Comparison of ENCODE assay signal across 8 cellular contexts in genomic region chr5:134223406-134224251, GRCh38. TPM values are rescaled to one million over a fixed set of nuclear protein-coding genes. Genes with fewer than 3 reads are reported as not detected.
A peak's percentile ranks its signal among the peaks of the same experiment; 100 is the strongest.
DNase-seq lines count a peak whose midpoint lies in the region; ATAC-seq and TF ChIP-seq lines count a peak whose summit lies in the region.

No MANE protein-coding gene starts in this region.

- H3K56ac ChIP-seq in H9 (ENCODE audit: insufficient read length, low read depth, low read length) = no peak overlapping the region

- H3K9me3 ChIP-seq in H9 (ENCODE audit: control insufficient read depth, low read depth, low read length) = no peaks in the 10 kb centered on the region
- H3K9me3 ChIP-seq in RWPE2 (ENCODE audit: severe bottlenecking) = no peaks in the 10 kb centered on the region
- no peaks in the 10 kb centered on the region for H3K9me3 ChIP-seq in gastrocnemius medialis
- H3K9me3 ChIP-seq in neuronal stem cell (replicated peaks in 1 of 2; ENCODE audit: control insufficient read depth in 2 of 2, insufficient read depth in 1 of 2, low read depth in 1 of 2, low read length in 2 of 2) = no peaks in the 10 kb centered on the region

- H4K20me1 ChIP-seq in H9 (ENCODE audit: control insufficient read depth, insufficient read depth, insufficient read length) = peaks cover 2% of the 10 kb centered on the region

- H3K36me3 Mint-ChIP-seq in H9 (ENCODE audit: insufficient read depth in 1 of 3, low read depth in 3 of 3) = peaks cover 14 to 43% (median 42%) of the 10 kb centered on the region in 3 experiments

- no peak for TF ChIP-seq POLR2A in gastrocnemius medialis (IDR thresholded peaks at IDR 0.05)

- H2BK120ac ChIP-seq in H9 (ENCODE audit: low read depth, low read length, poor library complexity, severe bottlenecking) (no peak overlapping the region), neuronal stem cell (ENCODE audit: low read depth, low read length) (no peak overlapping the region)

- H3K23me2 ChIP-seq in H9 (ENCODE audit: insufficient read length, low read depth, low read length, poor library complexity, severe bottlenecking) = peaks cover 8% of the 10 kb centered on the region

- no peaks in the 10 kb centered on the region; a peak in 1 of 5 replicates for H3K9me3 Mint-ChIP-seq in H9

- H2BK5ac ChIP-seq in H9 (ENCODE audit: insufficient read length, low read length) (no peak overlapping the region), neuronal stem cell (ENCODE audit: low read length) (no peak overlapping the region)

- no peak overlapping the region for H4K8ac ChIP-seq in H9 (replicated peaks; ENCODE audit: insufficient read length, low read depth, low read length)
- H4K8ac ChIP-seq in neuronal stem cell (ENCODE audit: low read depth, low read length) = no peak overlapping the region

- peaks cover 65% of the 10 kb centered on the region for H3K79me2 ChIP-seq in H9 (ENCODE audit: insufficient read depth, low read length)

- H2BK15ac ChIP-seq in H9 (ENCODE audit: low read depth, low read length) (no peak overlapping the region), neuronal stem cell (ENCODE audit: low read length) (no peak overlapping the region)

- in situ Hi-C loops in gastrocnemius medialis (cut with MboI; ENCODE audit: low sequenced_read_pairs in 4 of 4) = no loop called here

- H4K5ac ChIP-seq in H9 (ENCODE audit: insufficient read length, low read depth, low read length) = no peak overlapping the region

- H3K23ac ChIP-seq in H9 (ENCODE audit: insufficient read length, low read depth, low read length) = no peak overlapping the region
- H3K23ac ChIP-seq in neuronal stem cell (ENCODE audit: low read depth, low read length, poor library complexity) = no peak overlapping the region

- peaks cover 53 to 62% of the 10 kb centered on the region in 2 experiments for H3K4me1 Mint-ChIP-seq in H9

- H3K4me1 ChIP-seq in H9 (ENCODE audit: insufficient read depth, low read length) (peaks cover 2% of the 10 kb centered on the region; the same call in 1 of the 2 replicates), RWPE2 (ENCODE audit: insufficient read depth, poor library complexity, severe bottlenecking) (peaks cover 40% of the 10 kb centered on the region), gastrocnemius medialis (peaks cover 65 to 68% of the 10 kb centered on the region in 2 donors), neuronal stem cell (ENCODE audit: control insufficient read depth in 2 of 2, insufficient read depth in 1 of 2, low read depth in 1 of 2, low read length in 2 of 2) (peaks cover 8 to 9% of the 10 kb centered on the region in 2 donors)

- no peak overlapping the region for H4K91ac ChIP-seq in H9 (ENCODE audit: insufficient read length, low read depth, low read length)
- H4K91ac ChIP-seq in neuronal stem cell (ENCODE audit: low read depth, low read length, poor library complexity) = no peak overlapping the region

- H3K27ac Mint-ChIP-seq in H9 = peak overlapping the region in 1 of 3 experiments; percentile 53; a peak in 3 of 7 replicates

- H2AFZ ChIP-seq in H9 (ENCODE audit: low read length) (no peak overlapping the region), neuronal stem cell (ENCODE audit: low read length) (no peak overlapping the region)

- H3T11ph ChIP-seq in H9 (ENCODE audit: low read length) = no peak overlapping the region

- no CpG with 5 or more reads among the region's 9 CpGs for WGBS in H9 (ENCODE audit: extremely low coverage, insufficient read length, low lambda C conversion rate)
- WGBS in neuronal stem cell (ENCODE audit: extremely low coverage in 2 of 2, insufficient read length in 2 of 2, insufficient replicate concordance in 1 of 2), 2 donors = no CpG with 5 or more reads among the region's 9 CpGs

- peak overlapping the region; percentile 99 for H3K9ac ChIP-seq in H9 (ENCODE audit: extremely low read depth, insufficient read length, low read length)
- H3K9ac ChIP-seq in neuronal stem cell (ENCODE audit: low read depth, low read length, poor library complexity) = no peak overlapping the region

- no peaks in the 10 kb centered on the region for H3K27me3 ChIP-seq in H9 (ENCODE audit: insufficient read depth, low read length)
- H3K27me3 ChIP-seq in RWPE2 (ENCODE audit: insufficient read depth, poor library complexity, severe bottlenecking) = no peaks in the 10 kb centered on the region
- H3K27me3 ChIP-seq in gastrocnemius medialis = no peaks in the 10 kb centered on the region
- no peaks in the 10 kb centered on the region for H3K27me3 ChIP-seq in neuronal stem cell (ENCODE audit: control insufficient read depth in 3 of 3, insufficient read depth in 3 of 3, low read depth in 1 of 3, low read length in 3 of 3)

- H2BK12ac ChIP-seq in H9 (ENCODE audit: insufficient read length, low read depth, low read length) = no peak overlapping the region
- H2BK12ac ChIP-seq in neuronal stem cell (ENCODE audit: low read length) = no peak overlapping the region

- H3K79me1 ChIP-seq in H9 (ENCODE audit: insufficient read depth, low read depth, low read length, poor library complexity, severe bottlenecking) = peaks cover 2% of the 10 kb centered on the region
- H3K79me1 ChIP-seq in neuronal stem cell (ENCODE audit: low read depth, low read length) = peaks cover 6% of the 10 kb centered on the region

- H3K14ac ChIP-seq in H9 (ENCODE audit: insufficient read depth, low read length) (no peak overlapping the region), neuronal stem cell (ENCODE audit: low read length) (no peak overlapping the region)

- H3K4me3 ChIP-seq in RWPE2 (ENCODE audit: severe bottlenecking) (peak overlapping the region; percentile 76), fibroblast of mammary gland (ENCODE audit: control insufficient read depth, low read depth, low read length) (peak overlapping the region; percentile 92), gastrocnemius medialis (peak overlapping the region; percentile 67 to 93 (median 86)), neuronal stem cell (ENCODE audit: low read length in 2 of 2) (peak overlapping the region in 1 of 2 donors; percentile 99)

- peaks cover 54% of the 10 kb centered on the region for H3K36me3 ChIP-seq in RWPE2 (ENCODE audit: low read depth)
- H3K36me3 ChIP-seq in gastrocnemius medialis = no peaks in the 10 kb centered on the region
- H3K36me3 ChIP-seq in neuronal stem cell (replicated peaks in 1 of 2; ENCODE audit: control insufficient read depth in 2 of 2, insufficient read depth in 2 of 2, low read length in 2 of 2) = peaks cover 0 to 58% of the 10 kb centered on the region in 2 donors

- TF ChIP-seq CTCF in H9 (conservative IDR thresholded peaks at IDR 0.05) (no peak), RWPE2 (IDR thresholded peaks at IDR 0.05; ENCODE audit: poor library complexity, severe bottlenecking) (no peak), fibroblast of mammary gland (conservative IDR thresholded peaks at IDR 0.05; ENCODE audit: control insufficient read depth, insufficient read depth, low read depth, low read length) (no peak), gastrocnemius medialis (IDR thresholded peaks at IDR 0.05 in 4 of 5, conservative IDR thresholded peaks at IDR 0.05 in 1 of 5) (no peak)

- ATAC-seq in RWPE2 (ENCODE audit: low read depth) (no peak), gastrocnemius medialis (no peak)

- H2AK5ac ChIP-seq in H9 (ENCODE audit: insufficient read length, low read length) (no peak overlapping the region), neuronal stem cell (ENCODE audit: low read depth, low read length) (no peak overlapping the region)

- H2BK20ac ChIP-seq in H9 (ENCODE audit: low read depth, low read length, poor library complexity, severe bottlenecking) = no peak overlapping the region

- DNase-seq in H9 = no peak
- DNase-seq in RWPE2 (ENCODE audit: low spot score) = no peak
- peak; percentile 63 for DNase-seq in fibroblast of mammary gland (ENCODE audit: low read depth)
- no peak for DNase-seq in gastrocnemius medialis
- no peak for DNase-seq in hippocampal formation (lab: John Stamatoyannopoulos, UW)
- no peak for DNase-seq in NCI-H1930 (lab: John Stamatoyannopoulos, UW)
- DNase-seq in cortex of kidney (lab: John Stamatoyannopoulos, UW) = no peak
- DNase-seq in neuronal stem cell (ENCODE audit: low spot score) = no peak

- H3K4me2 ChIP-seq in H9 (ENCODE audit: insufficient read depth, insufficient read length, low read length) = peak overlapping the region; percentile 80
- no peak overlapping the region for H3K4me2 ChIP-seq in neuronal stem cell (ENCODE audit: insufficient read depth, low read length, poor library complexity, severe bottlenecking)

- no peaks in the 10 kb centered on the region for H3K27me3 Mint-ChIP-seq in H9 (ENCODE audit: low read depth)

- H3K27ac ChIP-seq in H9 (ENCODE audit: insufficient read length, low read depth, low read length) (no peak overlapping the region), RWPE2 (ENCODE audit: poor library complexity, severe bottlenecking) (peak overlapping the region; percentile 92), gastrocnemius medialis (peak overlapping the region; percentile 95 to 100 (median 99)), neuronal stem cell (replicated peaks; ENCODE audit: low read length) (no peak overlapping the region)

- H3K18ac ChIP-seq in H9 (ENCODE audit: insufficient read length, low read depth, low read length) (no peak overlapping the region), neuronal stem cell (ENCODE audit: low read length) (no peak overlapping the region)

- H3K4me3 Mint-ChIP-seq in H9 = peak overlapping the region; percentile 97

- H3K4ac ChIP-seq in H9 (ENCODE audit: low read depth, low read length) (no peak overlapping the region), neuronal stem cell (ENCODE audit: low read length) (no peak overlapping the region)

- intact Hi-C loops in gastrocnemius medialis (cut with DNase I; ENCODE audit: low total_unique reads) = loop anchor here (1.0 to 2.0 kb wide), 3 partner anchors 65 to 147 kb away; partner anchors contain the start of gene UBE2B

RNA-seq across cellular contexts. Expression of gene PPP2CA, which starts 2.2 kb away (rescaled TPM):
- total RNA-seq in H9 (2021) (244 and 256 TPM in 2 replicates), gastrocnemius medialis (100 to 1,000 TPM in 3 of 4 donors, 10 to 100 TPM in 1; 90.2 to 179 (median 155) TPM)
- 63.9 TPM for polyA plus RNA-seq in neuronal stem cell (2013, experiment 1 of 2)
- 61.4 TPM for polyA plus RNA-seq in neuronal stem cell (2013, experiment 2 of 2)

RNA-seq across cellular contexts. Expression of gene SKP1, which starts 46.9 kb away (rescaled TPM):
- total RNA-seq in H9 (2021) = 348 and 350 TPM in 2 replicates
- 100 to 1,000 TPM; 318 to 499 (median 476) TPM for total RNA-seq in gastrocnemius medialis
- 609 TPM for polyA plus RNA-seq in neuronal stem cell (2013, experiment 1 of 2)
- 615 TPM for polyA plus RNA-seq in neuronal stem cell (2013, experiment 2 of 2)

Comparison
In these comparisons a context has a peak if more than half of its experiments do, and no peak if none do; other contexts are left out.
1. H3K27ac ChIP-seq: peak in RWPE2 (single experiment) and gastrocnemius medialis (4 of 4); none in H9 (single experiment) and neuronal stem cell (single experiment).